In genomic region chr1:8520483-8520966, GRCh38 we compare ENCODE assay signal across 15 cellular contexts.
DNase-seq lines count a peak whose midpoint lies in the region; ATAC-seq, FAIRE-seq and TF ChIP-seq lines count a peak whose summit lies in the region.
"Had no signal": no experiment of that assay in that cellular context is flagged by ENCODE, and none has a peak within 500 bp of the region (broad histone marks: within the 10 kb centered on the region; RNA-seq: fewer than 3 reads in every experiment).

No MANE protein-coding gene starts in this region.

- no peak for DNase-seq in activated CD8-positive, alpha-beta memory T cell treated with anti-CD3 and anti-CD28 coated beads, Interleukin-2, amount 10 ng/mL, durations not matched to agents 7 days and 5 days
- DNase-seq in activated CD8-positive, alpha-beta memory T cell treated with anti-CD3 and anti-CD28 coated beads, Interleukin-2, amount 50 U/mL, for 48 hours: no peak
- DNase-seq in RPMI7951 (ENCODE audit: low read depth) (peak; percentile 90), endothelial cell of umbilical vein (ENCODE audit: low read depth, low spot score) (no peak), small intestine (peak; percentile 42), SIG-M5 (lab: John Stamatoyannopoulos, UW) (no peak), HPDE6-E6E7 (ENCODE audit: extremely low spot score) (no peak)
- DNase-seq: effector CD8-positive, alpha-beta T cell; left lung; NCI-H2171; PC-9; stimulated activated CD4-positive, alpha-beta T cell treated with anti-CD3 and anti-CD28 coated beads, Interleukin-15, amount 100 ng/mL, for 24 hours had no signal

- H3K36me3 ChIP-seq in endothelial cell of umbilical vein (ENCODE audit: control insufficient read depth in 2 of 2, extremely low read depth in 1 of 2, insufficient read depth in 2 of 2, low read length in 2 of 2): no peaks in the 10 kb centered on the region
- H3K36me3 ChIP-seq in small intestine (ENCODE audit: control insufficient read depth in 2 of 2, insufficient read depth in 2 of 2, low read length in 2 of 2): no peaks in the 10 kb centered on the region
- H3K36me3 ChIP-seq: ascending aorta, left lung had no signal

- peaks cover 2% of the 10 kb centered on the region for H4K20me1 ChIP-seq in endothelial cell of umbilical vein (replicated peaks; ENCODE audit: control insufficient read depth, extremely low read depth, insufficient read depth, low read length)

- BruUV-seq in endothelial cell of umbilical vein (replicated peaks; lab: Mats Ljungman, UMichigan): no TSS peak

- no peak overlapping the region for H3K4me2 ChIP-seq in endothelial cell of umbilical vein (ENCODE audit: insufficient read depth, low read length)
- H3K4me2 ChIP-seq: A549, PC-9 had no signal

- H3K9ac ChIP-seq in endothelial cell of umbilical vein (replicated peaks; ENCODE audit: extremely low read depth, insufficient read depth, low read length): no peak overlapping the region

- TF ChIP-seq CTCF in endothelial cell of umbilical vein (IDR thresholded peaks at IDR 0.05; ENCODE audit: extremely low read depth in 1 of 2, insufficient read depth in 1 of 2, low read depth in 1 of 2, low read length in 2 of 2): no peak

- no peak overlapping the region for H3K4me3 ChIP-seq in endothelial cell of umbilical vein (replicated peaks in 1 of 3; ENCODE audit: insufficient read depth in 1 of 3, low read depth in 1 of 3, low read length in 3 of 3)
- H3K4me3 ChIP-seq in small intestine (ENCODE audit: low read depth in 1 of 2, low read length in 2 of 2): no peak overlapping the region
- H3K4me3 ChIP-seq: A549, ascending aorta, left lung, PC-9 had no signal

- intact Hi-C loops in endothelial cell of umbilical vein (cut with micrococcal nuclease): no loop called here

- H3K9me3 ChIP-seq in endothelial cell of umbilical vein (replicated peaks; ENCODE audit: control insufficient read depth, insufficient read depth, low read length): no peaks in the 10 kb centered on the region
- no peaks in the 10 kb centered on the region for H3K9me3 ChIP-seq in small intestine (ENCODE audit: control insufficient read depth, low read depth)
- H3K9me3 ChIP-seq: A549, ascending aorta, left lung had no signal

- no peaks in the 10 kb centered on the region for H3K9me1 ChIP-seq in endothelial cell of umbilical vein (replicated peaks; ENCODE audit: control insufficient read depth, extremely low read depth, insufficient read depth, low read length)

- peaks cover 41% of the 10 kb centered on the region for H3K4me1 Mint-ChIP-seq in activated CD8-positive, alpha-beta memory T cell treated with anti-CD3 and anti-CD28 coated beads, Interleukin-2, amount 10 ng/mL, durations not matched to agents 7 days and 5 days

- H3K27ac Mint-ChIP-seq in activated CD8-positive, alpha-beta memory T cell treated with anti-CD3 and anti-CD28 coated beads, Interleukin-2, amount 10 ng/mL, durations not matched to agents 7 days and 5 days: peak overlapping the region; percentile 17

- no peak overlapping the region for H2AFZ ChIP-seq in endothelial cell of umbilical vein (ENCODE audit: low read depth, low read length)
- H2AFZ ChIP-seq: PC-9 had no signal

- CTCF ChIA-PET in activated CD8-positive, alpha-beta memory T cell treated with anti-CD3 and anti-CD28 coated beads, Interleukin-2, amount 10 ng/mL, durations not matched to agents 7 days and 5 days (lab: Charles Lee): interaction anchor here (0.6 to 1.4 kb wide), 2 partner anchors 206 to 1916 kb away, joined by 3 to 4 read pairs; no protein-coding TSS in a partner anchor
- CTCF ChIA-PET in endothelial cell of umbilical vein (lab: Charles Lee): interaction anchor here (0.6 to 1.3 kb wide), 4 partner anchors 10 to 149 kb away, joined by 3 to 4 read pairs (median 3); no protein-coding TSS in a partner anchor

- peaks cover 9% of the 10 kb centered on the region for H3K36me3 Mint-ChIP-seq in activated CD8-positive, alpha-beta memory T cell treated with anti-CD3 and anti-CD28 coated beads, Interleukin-2, amount 10 ng/mL, durations not matched to agents 7 days and 5 days

- H3K27ac ChIP-seq in endothelial cell of umbilical vein (ENCODE audit: insufficient read depth, low read depth, low read length) (no peak overlapping the region), small intestine (ENCODE audit: low read depth in 1 of 2, low read length in 1 of 2) (no peak overlapping the region)
- H3K27ac ChIP-seq: A549, ascending aorta, left lung, PC-9 had no signal

- ATAC-seq in activated CD8-positive, alpha-beta memory T cell treated with anti-CD3 and anti-CD28 coated beads, Interleukin-2, amount 10 ng/mL, durations not matched to agents 7 days and 5 days: no peak
- no peak for ATAC-seq in GM21526 (IDR thresholded peaks at IDR 0.05; ENCODE audit: low FRiP score, unreplicated experiment)
- ATAC-seq: A549, left lung had no signal

- dilution Hi-C loops in endothelial cell of umbilical vein (cut with MboI; ENCODE audit: extremely low pct_ligation_motif_present, low sequenced_read_pairs): no loop called here

- H3K4me3 Mint-ChIP-seq in activated CD8-positive, alpha-beta memory T cell treated with anti-CD3 and anti-CD28 coated beads, Interleukin-2, amount 10 ng/mL, durations not matched to agents 7 days and 5 days: no peak overlapping the region

- peaks cover 3% of the 10 kb centered on the region for H3K79me2 ChIP-seq in endothelial cell of umbilical vein (ENCODE audit: control insufficient read depth, insufficient read depth, low read length)

- POLR2A ChIA-PET in endothelial cell of umbilical vein (lab: Charles Lee): no interaction called here

- no peak for TF ChIP-seq POLR2A in endothelial cell of umbilical vein (IDR thresholded peaks at IDR 0.05; ENCODE audit: low read depth, low read length)

- no peaks in the 10 kb centered on the region for H3K27me3 ChIP-seq in endothelial cell of umbilical vein (ENCODE audit: control insufficient read depth in 2 of 2, insufficient read depth in 2 of 2, low read length in 2 of 2)
- H3K27me3 ChIP-seq in small intestine (ENCODE audit: control insufficient read depth in 2 of 2, insufficient read depth in 2 of 2, low read length in 2 of 2): no peaks in the 10 kb centered on the region
- H3K27me3 ChIP-seq: ascending aorta, left lung had no signal

- FAIRE-seq in endothelial cell of umbilical vein (lab: Jason Lieb, UNC): peak; percentile 26
- no peak for FAIRE-seq in small intestine (lab: Jason Lieb, UNC)
- FAIRE-seq: A549 had no signal

- no peaks in the 10 kb centered on the region for H3K9me3 Mint-ChIP-seq in activated CD8-positive, alpha-beta memory T cell treated with anti-CD3 and anti-CD28 coated beads, Interleukin-2, amount 10 ng/mL, durations not matched to agents 7 days and 5 days (ENCODE audit: low read depth)

- H3K4me1 ChIP-seq in endothelial cell of umbilical vein (ENCODE audit: control insufficient read depth, extremely low read depth, insufficient read depth, low read length) (peaks cover 10% of the 10 kb centered on the region), small intestine (ENCODE audit: control insufficient read depth in 2 of 2, insufficient read depth in 1 of 2, low read depth in 1 of 2, low read length in 1 of 2) (peaks cover 2 to 12% of the 10 kb centered on the region in 2 donors)

- 28 to 56% (median 50%) methylated on average over 6 of the region's 6 CpGs for WGBS in small intestine, 3 donors

- H3K27me3 Mint-ChIP-seq in activated CD8-positive, alpha-beta memory T cell treated with anti-CD3 and anti-CD28 coated beads, Interleukin-2, amount 10 ng/mL, durations not matched to agents 7 days and 5 days: no peaks in the 10 kb centered on the region

TF ChIP-seq in endothelial cell of umbilical vein, 7 proteins besides CTCF, POLR2A, EP300 and RAD21:
- TF ChIP-seq GATA2 (IDR thresholded peaks at IDR 0.05; ENCODE audit: insufficient read depth, insufficient read length, low read depth, low read length) (no peak), EZH2 (IDR thresholded peaks at IDR 0.05; ENCODE audit: borderline replicate concordance, low read depth, low read length, severe bottlenecking) (no peak), POLR2AphosphoS5 (IDR thresholded peaks at IDR 0.05; ENCODE audit: insufficient read depth, low read depth, low read length) (no peak), FOS (IDR thresholded peaks at IDR 0.05; ENCODE audit: borderline replicate concordance, insufficient read depth, low read length) (no peak), JUN (IDR thresholded peaks at IDR 0.05; ENCODE audit: borderline replicate concordance, insufficient read depth, insufficient read length, low read depth) (no peak), MYC (IDR thresholded peaks at IDR 0.05; ENCODE audit: low read depth, low read length) (no peak), MAX (IDR thresholded peaks at IDR 0.05; ENCODE audit: insufficient read depth, insufficient read length) (no peak)

Comparison
In these comparisons a context has a peak if more than half of its experiments do, and no peak if none do; other contexts are left out.
1. DNase-seq: peak in RPMI7951 (single experiment) and small intestine (single experiment); none in activated CD8-positive, alpha-beta memory T cell treated with anti-CD3 and anti-CD28 coated beads, Interleukin-2, amount 10 ng/mL, durations not matched to agents 7 days and 5 days (single experiment), activated CD8-positive, alpha-beta memory T cell treated with anti-CD3 and anti-CD28 coated beads, Interleukin-2, amount 50 U/mL, for 48 hours (single experiment), endothelial cell of umbilical vein (single experiment), SIG-M5 (single experiment) and HPDE6-E6E7 (single experiment).